Comparison of ENCODE assay signal across 29 cellular contexts in genomic region chr18:3480827-3481226, GRCh38.
"Had no signal": no experiment of that assay in that cellular context is flagged by ENCODE, and none has a peak within 500 bp of the region (broad histone marks: within the 10 kb centered on the region; RNA-seq: fewer than 3 reads in every experiment).

No MANE protein-coding gene starts in this region.

- FAIRE-seq: astrocyte, colon, endometrium had no signal

- ATAC-seq: activated CD8-positive, alpha-beta T cell treated with anti-CD3 and anti-CD28 coated beads, Interleukin-2, amount 10 ng/mL, durations not matched to agents 7 days and 5 days; activated T-cell treated with anti-CD3 and anti-CD28 coated beads, Interleukin-2, amount 50 U/mL, for 4 hours; activated T-helper 17 cell treated with anti-CD3 and anti-CD28 coated beads, Interleukin-2, amount 50 U/mL, for 72 hours; esophagus mucosa had no signal

- H3K4me3 Mint-ChIP-seq: activated CD4-positive, alpha-beta memory T cell treated with anti-CD3 and anti-CD28 coated beads for 36 hours; activated CD8-positive, alpha-beta T cell treated with anti-CD3 and anti-CD28 coated beads, Interleukin-2, amount 10 ng/mL, durations not matched to agents 7 days and 5 days; activated naive CD8-positive, alpha-beta T cell; activated T-cell treated with anti-CD3 and anti-CD28 coated beads, Interleukin-2, amount 50 U/mL, for 4 hours; activated T-helper 17 cell treated with anti-CD3 and anti-CD28 coated beads, Interleukin-2, amount 50 U/mL, for 72 hours; WTC11 had no signal

- DNase-seq: activated CD4-positive, alpha-beta memory T cell treated with anti-CD3 and anti-CD28 coated beads for 36 hours; activated CD4-positive, alpha-beta T cell treated with anti-CD3 and anti-CD28 coated beads for 48 hours; activated CD4-positive, alpha-beta T cell treated with anti-CD3 and anti-CD28 coated beads, Interleukin-2, amount 50 U/mL, for 1 hour; activated CD8-positive, alpha-beta T cell treated with anti-CD3 and anti-CD28 coated beads, Interleukin-2, amount 10 ng/mL, durations not matched to agents 7 days and 5 days; activated effector memory CD4-positive, alpha-beta T cell treated with Interleukin-2 at 50 U/mL for 16 hours; activated gamma-delta T cell treated with Interleukin-2 at 50 U/mL for 16 hours; activated naive CD4-positive, alpha-beta T cell treated with anti-CD3 and anti-CD28 coated beads, Interleukin-2, amount 50 U/mL, for 16 hours; activated naive CD4-positive, alpha-beta T cell treated with Interleukin-2 at 50 U/mL for 16 hours; activated T-cell treated with anti-CD3 and anti-CD28 coated beads, Interleukin-2, amount 50 U/mL, for 4 hours; amniotic stem cell; anterior cingulate cortex; brain microvascular endothelial cell; caudate nucleus; cortex of kidney; dermis blood vessel endothelial cell; effector CD8-positive, alpha-beta T cell; foreskin keratinocyte; gastrocnemius medialis; heart right ventricle; hippocampal formation; T-helper 2 cell had no signal

- H3K36me3 Mint-ChIP-seq: activated CD4-positive, alpha-beta memory T cell treated with anti-CD3 and anti-CD28 coated beads for 36 hours; activated naive CD8-positive, alpha-beta T cell; WTC11 had no signal

- H3K4me1 ChIP-seq: foreskin keratinocyte, gastrocnemius medialis, heart right ventricle had no signal

- H3K27ac Mint-ChIP-seq: activated CD4-positive, alpha-beta memory T cell treated with anti-CD3 and anti-CD28 coated beads for 36 hours; activated CD8-positive, alpha-beta T cell treated with anti-CD3 and anti-CD28 coated beads, Interleukin-2, amount 10 ng/mL, durations not matched to agents 7 days and 5 days; activated naive CD8-positive, alpha-beta T cell; activated T-helper 17 cell treated with anti-CD3 and anti-CD28 coated beads, Interleukin-2, amount 50 U/mL, for 72 hours had no signal

- H3K4me3 ChIP-seq: gastrocnemius medialis, heart right ventricle had no signal

- H3K36me3 ChIP-seq: brain microvascular endothelial cell, gastrocnemius medialis, heart right ventricle had no signal

- H3K9me3 Mint-ChIP-seq: activated CD4-positive, alpha-beta memory T cell treated with anti-CD3 and anti-CD28 coated beads for 36 hours; activated T-cell treated with anti-CD3 and anti-CD28 coated beads, Interleukin-2, amount 50 U/mL, for 4 hours; activated T-helper 17 cell treated with anti-CD3 and anti-CD28 coated beads, Interleukin-2, amount 50 U/mL, for 72 hours had no signal

- H3K27ac ChIP-seq: brain microvascular endothelial cell, foreskin keratinocyte, gastrocnemius medialis, heart right ventricle, VCaP had no signal

- H3K27me3 ChIP-seq: brain microvascular endothelial cell, foreskin keratinocyte, gastrocnemius medialis had no signal

- H3K9me3 ChIP-seq: gastrocnemius medialis, heart right ventricle had no signal
